ENCODE assay signal across 30 cellular contexts in genomic region chr3:126683069-126683468, GRCh38.
"Had no signal": no experiment of that assay in that cellular context is flagged by ENCODE, and none has a peak within 500 bp of the region (broad histone marks: within the 10 kb centered on the region; RNA-seq: fewer than 3 reads in every experiment).

No MANE protein-coding gene starts in this region.

- DNase-seq: activated B cell treated with CpG ODN at 0.5 μM for 24 hours; activated CD4-positive, alpha-beta memory T cell treated with anti-CD3 and anti-CD28 coated beads, Interleukin-2, amount 10 ng/mL, durations not matched to agents 7 days and 5 days; activated CD4-positive, alpha-beta T cell treated with anti-CD3 and anti-CD28 coated beads for 1 hour; activated CD4-positive, alpha-beta T cell treated with anti-CD3 and anti-CD28 coated beads for 36 hours; activated CD4-positive, alpha-beta T cell treated with anti-CD3 and anti-CD28 coated beads for 48 hours; activated CD4-positive, alpha-beta T cell treated with anti-CD3 and anti-CD28 coated beads, Interleukin-2, amount 10 ng/mL, durations not matched to agents 7 days and 5 days; activated CD4-positive, alpha-beta T cell treated with anti-CD3 and anti-CD28 coated beads, Interleukin-2, amount 50 U/mL, for 48 hours; activated CD8-positive, alpha-beta memory T cell treated with anti-CD3 and anti-CD28 coated beads for 24 hours; activated CD8-positive, alpha-beta memory T cell treated with anti-CD3 and anti-CD28 coated beads, Interleukin-2, amount 50 U/mL, for 48 hours; activated effector memory CD4-positive, alpha-beta T cell treated with Interleukin-2 at 50 U/mL for 16 hours; activated gamma-delta T cell; activated naive CD4-positive, alpha-beta T cell treated with anti-CD3 and anti-CD28 coated beads, Interleukin-2, amount 10 ng/mL, durations not matched to agents 7 days and 5 days; activated naive CD4-positive, alpha-beta T cell treated with Interleukin-2 at 50 U/mL for 16 hours; activated naive CD8-positive, alpha-beta T cell treated with anti-CD3 and anti-CD28 coated beads, Interleukin-2, amount 10 ng/mL, durations not matched to agents 7 days and 5 days; activated naive CD8-positive, alpha-beta T cell treated with anti-CD3 and anti-CD28 coated beads, Interleukin-2, amount 50 U/mL, for 24 hours; activated T-cell treated with anti-CD3 and anti-CD28 coated beads, Interleukin-2, amount 50 U/mL, for 24 hours; activated T-cell treated with anti-CD3 and anti-CD28 coated beads, Interleukin-2, amount 50 U/mL, for 48 hours; amygdala; anterior cingulate cortex; body of pancreas; brain microvascular endothelial cell; central memory CD4-positive, alpha-beta T cell; T-helper 1 cell; T-helper 2 cell; T-helper 9 cell had no signal

- H3K4me1 ChIP-seq: body of pancreas, breast epithelium had no signal

- H3K36me3 ChIP-seq: brain microvascular endothelial cell, breast epithelium had no signal

- ATAC-seq: activated CD4-positive, alpha-beta T cell treated with anti-CD3 and anti-CD28 coated beads for 36 hours; activated CD8-positive, alpha-beta T cell treated with anti-CD3 and anti-CD28 coated beads, Interleukin-2, amount 10 ng/mL, durations not matched to agents 7 days and 5 days; activated naive CD8-positive, alpha-beta T cell treated with anti-CD3 and anti-CD28 coated beads, Interleukin-2, amount 50 U/mL, for 24 hours; body of pancreas had no signal

- H3K27ac ChIP-seq: body of pancreas, brain microvascular endothelial cell, breast epithelium, VCaP had no signal

- H3K9me3 ChIP-seq: body of pancreas, breast epithelium had no signal

- H3K4me3 ChIP-seq: body of pancreas, breast epithelium had no signal

- H3K27me3 ChIP-seq: body of pancreas, breast epithelium had no signal

- FAIRE-seq: astrocyte, TTC549 had no signal
